1 cellular context compared by ENCODE assay signal in the genomic region with DNA sequence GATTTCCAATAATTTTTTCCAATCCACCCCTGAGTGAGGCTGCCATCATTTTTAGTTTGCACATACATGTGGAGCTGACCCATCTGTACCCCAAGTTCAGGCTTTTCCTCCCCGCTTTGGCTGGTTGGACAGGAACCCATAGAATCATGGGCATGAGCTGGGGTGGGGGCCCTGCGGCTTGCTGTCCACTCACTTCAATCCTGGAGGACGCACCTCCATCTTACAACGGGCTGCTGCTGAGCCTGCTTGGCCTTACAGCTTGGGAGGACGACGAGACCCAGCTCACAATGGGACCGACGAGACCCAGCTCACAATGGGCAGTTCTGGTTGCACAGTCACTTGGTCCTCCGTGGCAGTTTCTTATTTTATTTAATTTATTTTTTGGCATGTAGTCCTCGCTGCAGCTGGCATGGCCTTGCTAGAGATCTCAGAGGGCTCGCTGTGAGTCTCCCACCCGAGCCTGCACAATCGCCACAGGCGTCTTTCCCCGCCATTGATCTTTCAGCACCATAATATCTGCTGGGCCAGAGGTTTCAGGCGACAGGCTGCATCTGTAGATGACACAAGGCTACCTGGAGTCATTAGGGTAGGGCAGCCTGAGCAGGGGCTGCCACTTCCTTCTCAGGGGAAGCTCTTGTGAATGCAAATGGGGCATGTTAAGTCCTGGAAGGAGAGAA.
TF ChIP-seq lines count a peak whose summit lies in the region.

No MANE protein-coding gene starts in this region.

TF ChIP-seq in GM23338, 12 proteins besides CTCF, POLR2A, EP300 and RAD21 (continued from another document):
- TF ChIP-seq, protein P1, sequence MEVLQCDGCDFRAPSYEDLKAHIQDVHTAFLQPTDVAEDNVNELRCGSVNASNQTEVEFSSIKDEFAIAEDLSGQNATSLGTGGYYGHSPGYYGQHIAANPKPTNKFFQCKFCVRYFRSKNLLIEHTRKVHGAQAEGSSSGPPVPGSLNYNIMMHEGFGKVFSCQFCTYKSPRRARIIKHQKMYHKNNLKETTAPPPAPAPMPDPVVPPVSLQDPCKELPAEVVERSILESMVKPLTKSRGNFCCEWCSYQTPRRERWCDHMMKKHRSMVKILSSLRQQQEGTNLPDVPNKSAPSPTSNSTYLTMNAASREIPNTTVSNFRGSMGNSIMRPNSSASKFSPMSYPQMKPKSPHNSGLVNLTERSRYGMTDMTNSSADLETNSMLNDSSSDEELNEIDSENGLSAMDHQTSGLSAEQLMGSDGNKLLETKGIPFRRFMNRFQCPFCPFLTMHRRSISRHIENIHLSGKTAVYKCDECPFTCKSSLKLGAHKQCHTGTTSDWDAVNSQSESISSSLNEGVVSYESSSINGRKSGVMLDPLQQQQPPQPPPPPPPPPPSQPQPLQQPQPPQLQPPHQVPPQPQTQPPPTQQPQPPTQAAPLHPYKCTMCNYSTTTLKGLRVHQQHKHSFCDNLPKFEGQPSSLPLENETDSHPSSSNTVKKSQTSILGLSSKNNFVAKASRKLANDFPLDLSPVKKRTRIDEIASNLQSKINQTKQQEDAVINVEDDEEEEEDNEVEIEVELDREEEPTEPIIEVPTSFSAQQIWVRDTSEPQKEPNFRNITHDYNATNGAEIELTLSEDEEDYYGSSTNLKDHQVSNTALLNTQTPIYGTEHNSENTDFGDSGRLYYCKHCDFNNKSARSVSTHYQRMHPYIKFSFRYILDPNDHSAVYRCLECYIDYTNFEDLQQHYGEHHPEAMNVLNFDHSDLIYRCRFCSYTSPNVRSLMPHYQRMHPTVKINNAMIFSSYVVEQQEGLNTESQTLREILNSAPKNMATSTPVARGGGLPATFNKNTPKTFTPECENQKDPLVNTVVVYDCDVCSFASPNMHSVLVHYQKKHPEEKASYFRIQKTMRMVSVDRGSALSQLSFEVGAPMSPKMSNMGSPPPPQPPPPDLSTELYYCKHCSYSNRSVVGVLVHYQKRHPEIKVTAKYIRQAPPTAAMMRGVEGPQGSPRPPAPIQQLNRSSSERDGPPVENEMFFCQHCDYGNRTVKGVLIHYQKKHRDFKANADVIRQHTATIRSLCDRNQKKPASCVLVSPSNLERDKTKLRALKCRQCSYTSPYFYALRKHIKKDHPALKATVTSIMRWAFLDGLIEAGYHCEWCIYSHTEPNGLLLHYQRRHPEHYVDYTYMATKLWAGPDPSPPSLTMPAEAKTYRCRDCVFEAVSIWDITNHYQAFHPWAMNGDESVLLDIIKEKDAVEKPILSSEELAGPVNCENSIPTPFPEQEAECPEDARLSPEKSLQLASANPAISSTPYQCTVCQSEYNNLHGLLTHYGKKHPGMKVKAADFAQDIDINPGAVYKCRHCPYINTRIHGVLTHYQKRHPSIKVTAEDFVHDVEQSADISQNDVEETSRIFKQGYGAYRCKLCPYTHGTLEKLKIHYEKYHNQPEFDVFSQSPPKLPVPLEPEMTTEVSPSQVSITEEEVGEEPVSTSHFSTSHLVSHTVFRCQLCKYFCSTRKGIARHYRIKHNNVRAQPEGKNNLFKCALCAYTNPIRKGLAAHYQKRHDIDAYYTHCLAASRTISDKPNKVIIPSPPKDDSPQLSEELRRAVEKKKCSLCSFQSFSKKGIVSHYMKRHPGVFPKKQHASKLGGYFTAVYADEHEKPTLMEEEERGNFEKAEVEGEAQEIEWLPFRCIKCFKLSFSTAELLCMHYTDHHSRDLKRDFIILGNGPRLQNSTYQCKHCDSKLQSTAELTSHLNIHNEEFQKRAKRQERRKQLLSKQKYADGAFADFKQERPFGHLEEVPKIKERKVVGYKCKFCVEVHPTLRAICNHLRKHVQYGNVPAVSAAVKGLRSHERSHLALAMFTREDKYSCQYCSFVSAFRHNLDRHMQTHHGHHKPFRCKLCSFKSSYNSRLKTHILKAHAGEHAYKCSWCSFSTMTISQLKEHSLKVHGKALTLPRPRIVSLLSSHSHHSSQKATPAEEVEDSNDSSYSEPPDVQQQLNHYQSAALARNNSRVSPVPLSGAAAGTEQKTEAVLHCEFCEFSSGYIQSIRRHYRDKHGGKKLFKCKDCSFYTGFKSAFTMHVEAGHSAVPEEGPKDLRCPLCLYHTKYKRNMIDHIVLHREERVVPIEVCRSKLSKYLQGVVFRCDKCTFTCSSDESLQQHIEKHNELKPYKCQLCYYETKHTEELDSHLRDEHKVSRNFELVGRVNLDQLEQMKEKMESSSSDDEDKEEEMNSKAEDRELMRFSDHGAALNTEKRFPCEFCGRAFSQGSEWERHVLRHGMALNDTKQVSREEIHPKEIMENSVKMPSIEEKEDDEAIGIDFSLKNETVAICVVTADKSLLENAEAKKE (CRISPR knock-in tag; IDR thresholded peaks at IDR 0.05): no peak
